11 cellular contexts compared by ENCODE assay signal in the genomic region with DNA sequence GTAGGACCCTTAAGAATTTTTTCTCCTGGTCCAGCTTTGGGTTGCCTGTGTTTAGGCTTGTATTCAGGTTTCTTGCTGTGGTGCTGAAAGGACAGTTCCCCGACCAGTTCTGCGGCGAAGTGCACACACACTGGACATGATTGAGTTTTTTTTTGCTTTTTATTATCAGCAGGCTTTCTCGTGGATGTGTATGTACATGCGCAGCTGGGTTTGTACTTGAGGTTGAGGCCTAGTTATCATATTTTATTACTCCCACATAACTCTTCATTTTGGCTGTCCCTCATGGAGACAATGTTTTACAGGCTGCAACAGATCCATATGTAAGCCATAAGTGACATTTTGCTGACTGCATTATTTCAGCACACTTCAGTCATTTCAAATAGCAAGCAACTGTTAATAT. TPM values are rescaled to one million over a fixed set of nuclear protein-coding genes. Genes with fewer than 3 reads are reported as not detected.
DNase-seq lines count a peak whose midpoint lies in the region; ATAC-seq and TF ChIP-seq lines count a peak whose summit lies in the region.
"Had no signal": no experiment of that assay in that cellular context is flagged by ENCODE, and none has a peak within 500 bp of the region (broad histone marks: within the 10 kb centered on the region; RNA-seq: fewer than 3 reads in every experiment).

No MANE protein-coding gene starts in this region.

- no peak for ATAC-seq in GM18511 (IDR thresholded peaks at IDR 0.05; ENCODE audit: unreplicated experiment)
- ATAC-seq in GM18907 (IDR thresholded peaks at IDR 0.05; ENCODE audit: unreplicated experiment): no peak

- no peak for TF ChIP-seq EP300 in SK-N-SH (IDR thresholded peaks at IDR 0.05; ENCODE audit: borderline replicate concordance in 1 of 2, low read depth in 1 of 2, low read length in 1 of 2)

- peaks cover 6 to 18% of the 10 kb centered on the region in 2 experiments for H3K36me3 ChIP-seq in SK-N-SH (replicated peaks in 1 of 2; ENCODE audit: control insufficient read depth in 1 of 2, insufficient read depth in 2 of 2, low read length in 1 of 2)
- H3K36me3 ChIP-seq: BLaER1, SJSA1 had no signal

- H3K79me2 ChIP-seq in SK-N-SH (ENCODE audit: insufficient read depth): peaks cover 81% of the 10 kb centered on the region

- H3K9ac ChIP-seq in SK-N-SH: no peak overlapping the region
- H3K9ac ChIP-seq: BLaER1 had no signal

- TF ChIP-seq CTCF in SK-N-SH (IDR thresholded peaks at IDR 0.05): no peak

- no peak overlapping the region for H3K27ac ChIP-seq in SK-N-SH (ENCODE audit: low read depth in 2 of 2, low read length in 1 of 2)
- H3K27ac ChIP-seq: BLaER1, SJSA1 had no signal

- WGBS in SK-N-SH (ENCODE audit: low lambda C conversion rate): 70% methylated on average over 5 of the region's 5 CpGs

- peaks cover 0 to 16% of the 10 kb centered on the region in 2 experiments; a peak in 2 of 4 replicates for H3K4me1 ChIP-seq in SK-N-SH (ENCODE audit: control insufficient read depth in 1 of 2, insufficient read depth in 2 of 2, low read depth in 1 of 2, low read length in 1 of 2)

- no peaks in the 10 kb centered on the region for H3K9me3 ChIP-seq in SK-N-SH
- H3K9me3 ChIP-seq: BLaER1, SJSA1 had no signal

- H3K4me2 ChIP-seq in SK-N-SH: no peak overlapping the region
- H3K4me2 ChIP-seq: BLaER1 had no signal

- peaks cover 11% of the 10 kb centered on the region for H3F3A ChIP-seq in SK-N-SH (replicated peaks; ENCODE audit: insufficient read depth)

- POLR2A ChIA-PET in SK-N-SH (lab: Yijun Ruan, JAX): interaction anchor here (0.6 kb wide), 1 partner anchor 218 kb away, joined by 4 read pairs; no protein-coding TSS in a partner anchor

- no peak overlapping the region for H3K4me3 ChIP-seq in SK-N-SH (ENCODE audit: low read depth in 2 of 2, low read length in 1 of 2)
- H3K4me3 ChIP-seq: BLaER1, lung, SJSA1 had no signal

- no peak for TF ChIP-seq RAD21 in SK-N-SH (IDR thresholded peaks at IDR 0.05; ENCODE audit: low read length)

- H4K20me1 ChIP-seq in SK-N-SH (ENCODE audit: insufficient read depth): peaks cover 61% of the 10 kb centered on the region

- H3K9me2 ChIP-seq in SK-N-SH: no peaks in the 10 kb centered on the region

- no peaks in the 10 kb centered on the region for H3K27me3 ChIP-seq in SK-N-SH (ENCODE audit: insufficient read depth)
- H3K27me3 ChIP-seq: SJSA1 had no signal

- DNase-seq in NOMO-1 treated with DMSO at 0.1 percent for 48 hours (lab: John Stamatoyannopoulos, UW; ENCODE audit: unreplicated experiment) (peak; percentile 38), NOMO-1 treated with dmso at 0.1 percent for 144 hours (lab: John Stamatoyannopoulos, UW; ENCODE audit: unreplicated experiment) (no peak), SK-N-SH (no peak), fibroblast of peridontal ligament (ENCODE audit: extremely low read depth) (peak; percentile 78), midbrain (lab: John Stamatoyannopoulos, UW) (no peak)
- peak; percentile 16 for DNase-seq in stimulated activated CD4-positive, alpha-beta T cell treated with anti-CD3 and anti-CD28 coated beads, Interleukin-4, amount 100 ng/mL, for 24 hours

- no peak overlapping the region for H2AFZ ChIP-seq in SK-N-SH (ENCODE audit: low read depth)

- CTCF ChIA-PET in SK-N-SH (lab: Yijun Ruan, JAX): interaction anchor here (1.0 to 2.8 kb wide), 8 partner anchors 26 to 282 kb away, joined by 3 to 10 read pairs (median 4); a partner anchor contains a TSS

TF ChIP-seq in SK-N-SH, 30 proteins besides CTCF, POLR2A, EP300 and RAD21:
- TF ChIP-seq JUND (IDR thresholded peaks at IDR 0.05): no peak
- TF ChIP-seq, protein P1, sequence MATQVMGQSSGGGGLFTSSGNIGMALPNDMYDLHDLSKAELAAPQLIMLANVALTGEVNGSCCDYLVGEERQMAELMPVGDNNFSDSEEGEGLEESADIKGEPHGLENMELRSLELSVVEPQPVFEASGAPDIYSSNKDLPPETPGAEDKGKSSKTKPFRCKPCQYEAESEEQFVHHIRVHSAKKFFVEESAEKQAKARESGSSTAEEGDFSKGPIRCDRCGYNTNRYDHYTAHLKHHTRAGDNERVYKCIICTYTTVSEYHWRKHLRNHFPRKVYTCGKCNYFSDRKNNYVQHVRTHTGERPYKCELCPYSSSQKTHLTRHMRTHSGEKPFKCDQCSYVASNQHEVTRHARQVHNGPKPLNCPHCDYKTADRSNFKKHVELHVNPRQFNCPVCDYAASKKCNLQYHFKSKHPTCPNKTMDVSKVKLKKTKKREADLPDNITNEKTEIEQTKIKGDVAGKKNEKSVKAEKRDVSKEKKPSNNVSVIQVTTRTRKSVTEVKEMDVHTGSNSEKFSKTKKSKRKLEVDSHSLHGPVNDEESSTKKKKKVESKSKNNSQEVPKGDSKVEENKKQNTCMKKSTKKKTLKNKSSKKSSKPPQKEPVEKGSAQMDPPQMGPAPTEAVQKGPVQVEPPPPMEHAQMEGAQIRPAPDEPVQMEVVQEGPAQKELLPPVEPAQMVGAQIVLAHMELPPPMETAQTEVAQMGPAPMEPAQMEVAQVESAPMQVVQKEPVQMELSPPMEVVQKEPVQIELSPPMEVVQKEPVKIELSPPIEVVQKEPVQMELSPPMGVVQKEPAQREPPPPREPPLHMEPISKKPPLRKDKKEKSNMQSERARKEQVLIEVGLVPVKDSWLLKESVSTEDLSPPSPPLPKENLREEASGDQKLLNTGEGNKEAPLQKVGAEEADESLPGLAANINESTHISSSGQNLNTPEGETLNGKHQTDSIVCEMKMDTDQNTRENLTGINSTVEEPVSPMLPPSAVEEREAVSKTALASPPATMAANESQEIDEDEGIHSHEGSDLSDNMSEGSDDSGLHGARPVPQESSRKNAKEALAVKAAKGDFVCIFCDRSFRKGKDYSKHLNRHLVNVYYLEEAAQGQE (IDR thresholded peaks at IDR 0.05; ENCODE audit: low read depth, low read length): peak; percentile 97
- TF ChIP-seq, protein P2, sequence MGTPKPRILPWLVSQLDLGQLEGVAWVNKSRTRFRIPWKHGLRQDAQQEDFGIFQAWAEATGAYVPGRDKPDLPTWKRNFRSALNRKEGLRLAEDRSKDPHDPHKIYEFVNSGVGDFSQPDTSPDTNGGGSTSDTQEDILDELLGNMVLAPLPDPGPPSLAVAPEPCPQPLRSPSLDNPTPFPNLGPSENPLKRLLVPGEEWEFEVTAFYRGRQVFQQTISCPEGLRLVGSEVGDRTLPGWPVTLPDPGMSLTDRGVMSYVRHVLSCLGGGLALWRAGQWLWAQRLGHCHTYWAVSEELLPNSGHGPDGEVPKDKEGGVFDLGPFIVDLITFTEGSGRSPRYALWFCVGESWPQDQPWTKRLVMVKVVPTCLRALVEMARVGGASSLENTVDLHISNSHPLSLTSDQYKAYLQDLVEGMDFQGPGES (IDR thresholded peaks at IDR 0.05; ENCODE audit: low read depth, low read length): no peak
TF ChIP-seq in SK-N-SH: peak in this region for 1.

RNA-seq across cellular contexts. Expression of a gene that starts 2.5 kb away (rescaled TPM):
- 7.1 and 9.7 TPM in 2 replicates for polyA plus RNA-seq in SK-N-SH (2012; rRNA removed)
- 3.7 and 4.8 TPM in 2 replicates for polyA plus RNA-seq in SK-N-SH (2012; cell fraction: cytosol; rRNA removed)
- 26.8 and 39.9 TPM in 2 replicates for polyA plus RNA-seq in SK-N-SH (2012; cell fraction: nucleus; rRNA removed)

Comparison
In these comparisons a context has a peak if more than half of its experiments do, and no peak if none do; other contexts are left out.
1. DNase-seq: peak in NOMO-1 treated with DMSO at 0.1 percent for 48 hours (single experiment), fibroblast of peridontal ligament (single experiment) and stimulated activated CD4-positive, alpha-beta T cell treated with anti-CD3 and anti-CD28 coated beads, Interleukin-4, amount 100 ng/mL, for 24 hours (single experiment); none in NOMO-1 treated with dmso at 0.1 percent for 144 hours (single experiment), SK-N-SH (single experiment) and midbrain (single experiment).